In genomic region chr5:128356011-128356410, GRCh38 we compare ENCODE assay signal across 12 cellular contexts.
"Had no signal": no experiment of that assay in that cellular context is flagged by ENCODE, and none has a peak within 500 bp of the region (broad histone marks: within the 10 kb centered on the region; RNA-seq: fewer than 3 reads in every experiment).

No MANE protein-coding gene starts in this region.

- DNase-seq: activated CD4-positive, alpha-beta T cell treated with anti-CD3 and anti-CD28 coated beads for 36 hours; activated CD4-positive, alpha-beta T cell treated with anti-CD3 and anti-CD28 coated beads, Interleukin-2, amount 50 U/mL, for 48 hours; activated gamma-delta T cell treated with Interleukin-2 at 50 U/mL for 16 hours; dermis blood vessel endothelial cell; effector memory CD4-positive, alpha-beta T cell; esophagus squamous epithelium; stimulated activated CD4-positive, alpha-beta T cell treated with anti-CD3 and anti-CD28 coated beads, Interleukin-12 subunit alpha, Interleukin-12 subunit beta, amount 100 ng/mL, for 4 hours; stimulated activated CD4-positive, alpha-beta T cell treated with anti-CD3 and anti-CD28 coated beads, Interleukin-1b, Interleukin-23, amount 100 ng/mL, for 48 hours; stimulated activated CD8-positive, alpha-beta memory T cell treated with anti-CD3 and anti-CD28 coated beads, Interleukin-4, amount 100 ng/mL, for 48 hours; stimulated activated naive CD4-positive, alpha-beta T cell; upper lobe of right lung had no signal

- H3K27ac ChIP-seq: esophagus squamous epithelium, upper lobe of right lung, VCaP had no signal
